In the genomic region with DNA sequence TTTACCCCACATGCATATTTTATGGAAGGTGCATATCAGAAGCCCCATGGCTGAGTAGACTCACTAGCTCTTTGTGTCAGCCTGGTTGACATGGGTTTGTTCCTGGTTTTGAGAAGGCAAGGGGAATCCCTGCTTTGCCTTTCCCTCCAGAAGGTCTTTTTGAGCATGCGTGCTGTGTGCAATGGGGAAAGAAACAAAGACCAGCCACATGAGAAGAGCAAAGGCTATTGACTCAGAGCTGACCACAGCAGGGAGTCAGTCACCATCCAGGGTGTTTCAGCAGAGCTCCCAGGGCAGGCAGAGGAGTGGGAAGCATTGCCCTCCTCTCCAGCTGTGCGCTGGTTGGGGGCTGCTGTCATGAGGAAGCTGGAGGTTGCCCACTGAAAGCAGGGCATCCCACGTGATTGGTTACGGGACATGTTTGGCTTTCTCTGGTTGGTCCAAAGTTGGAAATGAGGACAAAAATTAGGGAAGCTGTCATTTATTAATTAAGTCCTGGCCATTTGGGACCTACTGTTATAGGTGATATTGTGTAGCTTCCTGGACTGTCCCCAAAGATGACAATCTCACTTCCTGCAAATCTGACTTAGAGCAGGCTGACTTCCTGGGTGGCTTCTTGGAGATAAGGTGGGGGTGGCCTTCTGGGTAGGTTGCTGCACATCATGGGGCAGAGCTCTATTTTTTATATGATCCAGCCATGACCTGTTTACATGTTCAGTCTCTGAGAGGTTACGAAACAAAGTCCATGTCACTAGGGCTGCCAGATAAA, we compare ENCODE assay signal across 19 cellular contexts. TPM values are rescaled to one million over a fixed set of nuclear protein-coding genes. Genes with fewer than 3 reads are reported as not detected.
DNase-seq lines count a peak whose midpoint lies in the region; ATAC-seq and TF ChIP-seq lines count a peak whose summit lies in the region.
"Had no signal": no experiment of that assay in that cellular context is flagged by ENCODE, and none has a peak within 500 bp of the region (broad histone marks: within the 10 kb centered on the region; RNA-seq: fewer than 3 reads in every experiment).

No MANE protein-coding gene starts in this region.

- H3K27me3 Mint-ChIP-seq in GM23338 (ENCODE audit: insufficient read depth, low read depth, poor library complexity): peaks cover 4% of the 10 kb centered on the region
- H3K27me3 Mint-ChIP-seq: activated CD4-positive, alpha-beta T cell treated with anti-CD3 and anti-CD28 coated beads, Interleukin-2, amount 10 ng/mL, durations not matched to agents 7 days and 5 days; IgD-negative memory B cell had no signal

- peaks cover 28% of the 10 kb centered on the region for H3K36me3 Mint-ChIP-seq in GM23338 (ENCODE audit: low read depth)

- H3K27ac Mint-ChIP-seq in GM23338: no peak overlapping the region
- H3K27ac Mint-ChIP-seq: activated CD4-positive, alpha-beta T cell treated with anti-CD3 and anti-CD28 coated beads, Interleukin-2, amount 10 ng/mL, durations not matched to agents 7 days and 5 days had no signal

- TF ChIP-seq CTCF in GM23338 (conservative IDR thresholded peaks at IDR 0.05; ENCODE audit: low read depth in 2 of 2) (no peak), OCI-LY3 (IDR thresholded peaks at IDR 0.05; ENCODE audit: low read depth, low read length) (no peak), fibroblast of mammary gland (conservative IDR thresholded peaks at IDR 0.05; ENCODE audit: control insufficient read depth, insufficient read depth, low read depth, low read length) (no peak)

- no peaks in the 10 kb centered on the region for H3K9me3 ChIP-seq in OCI-LY3 (ENCODE audit: insufficient read depth, low read length)
- H3K9me3 ChIP-seq: BLaER1, psoas muscle had no signal

- H3K4me2 ChIP-seq in GM23338 (no peak overlapping the region), OCI-LY3 (ENCODE audit: low read length) (peak overlapping the region; percentile 10; the same call in 1 of the 2 replicates)
- H3K4me2 ChIP-seq: BLaER1 had no signal

- no peak overlapping the region for H3K4me3 ChIP-seq in GM23338
- H3K4me3 ChIP-seq in OCI-LY3 (ENCODE audit: low read length): no peak overlapping the region
- no peak overlapping the region for H3K4me3 ChIP-seq in fibroblast of mammary gland (ENCODE audit: control insufficient read depth, low read depth, low read length)
- H3K4me3 ChIP-seq: BLaER1, psoas muscle had no signal

- H3K79me2 ChIP-seq in GM23338 (replicated peaks; ENCODE audit: insufficient read depth) (no peaks in the 10 kb centered on the region), OCI-LY3 (ENCODE audit: low read length) (no peaks in the 10 kb centered on the region)

- peaks cover 17% of the 10 kb centered on the region for H3K4me1 Mint-ChIP-seq in GM23338

- peaks cover 13% of the 10 kb centered on the region for H3K9me2 ChIP-seq in GM23338 (ENCODE audit: insufficient read depth)

- peak; percentile 21; the same call in 2 of the 3 replicates for ATAC-seq in GM23338
- ATAC-seq in HG02763 (IDR thresholded peaks at IDR 0.05; ENCODE audit: unreplicated experiment): no peak
- ATAC-seq in GM21447 (IDR thresholded peaks at IDR 0.05; ENCODE audit: unreplicated experiment): no peak
- ATAC-seq in GM18858 (IDR thresholded peaks at IDR 0.05; ENCODE audit: unreplicated experiment): no peak
- ATAC-seq: left lobe of liver, psoas muscle had no signal

- H3K9ac ChIP-seq in OCI-LY3 (ENCODE audit: low read length): no peak overlapping the region
- H3K9ac ChIP-seq: BLaER1 had no signal

- no peaks in the 10 kb centered on the region for H4K20me1 ChIP-seq in GM23338 (replicated peaks; ENCODE audit: insufficient read depth)
- no peaks in the 10 kb centered on the region for H4K20me1 ChIP-seq in OCI-LY3 (ENCODE audit: insufficient read depth, low read length)
- H4K20me1 ChIP-seq: BLaER1 had no signal

- H3K36me3 ChIP-seq in GM23338 (ENCODE audit: insufficient read depth) (no peaks in the 10 kb centered on the region), OCI-LY3 (replicated peaks; ENCODE audit: low read depth, low read length) (no peaks in the 10 kb centered on the region)
- H3K36me3 ChIP-seq: BLaER1 had no signal

- H3K4me1 ChIP-seq in GM23338 (ENCODE audit: insufficient read depth) (no peaks in the 10 kb centered on the region), OCI-LY3 (ENCODE audit: low read length) (peaks cover 35% of the 10 kb centered on the region)
- H3K4me1 ChIP-seq: psoas muscle had no signal

- H2AFZ ChIP-seq in GM23338 (no peak overlapping the region), OCI-LY3 (ENCODE audit: low read depth, low read length) (peak overlapping the region; percentile 25; the same call in 1 of the 2 replicates)

- H3K27me3 ChIP-seq in GM23338 (ENCODE audit: insufficient read depth): no peaks in the 10 kb centered on the region
- no peaks in the 10 kb centered on the region for H3K27me3 ChIP-seq in OCI-LY3 (ENCODE audit: low read depth, low read length)
- H3K27me3 ChIP-seq: BLaER1 had no signal

- H3F3A ChIP-seq in GM23338 (replicated peaks; ENCODE audit: low read depth): no peaks in the 10 kb centered on the region

- H3K9me3 Mint-ChIP-seq in GM23338: no peaks in the 10 kb centered on the region
- H3K9me3 Mint-ChIP-seq: activated CD4-positive, alpha-beta T cell treated with anti-CD3 and anti-CD28 coated beads, Interleukin-2, amount 10 ng/mL, durations not matched to agents 7 days and 5 days; IgD-negative memory B cell had no signal

- DNase-seq in NCI-H345 (lab: John Stamatoyannopoulos, UW) (peak; percentile 58), NCI-H345 treated with DMSO at 0.1 percent for 48 hours (lab: John Stamatoyannopoulos, UW; ENCODE audit: unreplicated experiment) (no peak), GM23338 (ENCODE audit: low spot score) (no peak), fibroblast of mammary gland (ENCODE audit: low read depth) (peak; percentile 2)
- DNase-seq: activated CD4-positive, alpha-beta T cell treated with anti-CD3 and anti-CD28 coated beads, Interleukin-2, amount 10 ng/mL, durations not matched to agents 7 days and 5 days; activated naive CD4-positive, alpha-beta T cell treated with anti-CD3 and anti-CD28 coated beads, Interleukin-2, amount 50 U/mL, for 16 hours; NCI-H1092; NCI-H2081; NCI-H510A; psoas muscle; stimulated activated CD4-positive, alpha-beta T cell treated with anti-CD3 and anti-CD28 coated beads, Interleukin-4, amount 100 ng/mL, for 24 hours had no signal

- H3K4me3 Mint-ChIP-seq in GM23338: no peak overlapping the region
- H3K4me3 Mint-ChIP-seq: activated CD4-positive, alpha-beta T cell treated with anti-CD3 and anti-CD28 coated beads, Interleukin-2, amount 10 ng/mL, durations not matched to agents 7 days and 5 days had no signal

- H3K27ac ChIP-seq in GM23338 (ENCODE audit: low read depth): no peak overlapping the region
- no peak overlapping the region; the same call in 1 of the 2 replicates for H3K27ac ChIP-seq in OCI-LY3 (ENCODE audit: low read length)
- H3K27ac ChIP-seq: BLaER1, HL-60, psoas muscle had no signal

TF ChIP-seq in GM23338, 12 proteins besides CTCF, POLR2A, EP300 and RAD21 (continues in another document):
- TF ChIP-seq NANOG (IDR thresholded peaks at IDR 0.05; ENCODE audit: borderline replicate concordance): no peak

RNA-seq across cellular contexts. Expression of a gene that starts 48.9 kb away (rescaled TPM):
- total RNA-seq in GM23338 (2014; rRNA removed; shearing (Covaris generic)): 1.7 and 3.1 TPM in 2 replicates
- polyA plus RNA-seq in GM23338 (2016; fragmentation: Nextera tagmentation; extraction: Ambion mirVana): 0.47 and 1.7 TPM in 2 replicates

RNA-seq across cellular contexts. Expression of a gene that starts 55.5 kb away (rescaled TPM):
- total RNA-seq in GM23338 (2014; rRNA removed; shearing (Covaris generic)): 3.2 and 7.1 TPM in 2 replicates
- 1.7 and 3.9 TPM in 2 replicates for polyA plus RNA-seq in GM23338 (2016; fragmentation: Nextera tagmentation; extraction: Ambion mirVana)
- polyA plus RNA-seq: IgD-negative memory B cell had no signal

Comparison
In these comparisons a context has a peak if more than half of its experiments do, and no peak if none do; other contexts are left out.
1. DNase-seq: peak in NCI-H345 (single experiment) and fibroblast of mammary gland (single experiment); none in NCI-H345 treated with DMSO at 0.1 percent for 48 hours (single experiment) and GM23338 (single experiment).